Comparison of ENCODE assay signal across 2 cellular contexts in genomic region chrX:36640232-36640631, GRCh38.
TF ChIP-seq lines count a peak whose summit lies in the region.

No MANE protein-coding gene starts in this region.

TF ChIP-seq in SK-N-SH, 30 proteins besides CTCF, POLR2A, EP300 and RAD21 (continued from another document):
- TF ChIP-seq ZBTB33 (IDR thresholded peaks at IDR 0.05; ENCODE audit: borderline replicate concordance, low read depth), result no peak
- TF ChIP-seq MAX (IDR thresholded peaks at IDR 0.05; ENCODE audit: low read depth), result no peak
- TF ChIP-seq JUND (IDR thresholded peaks at IDR 0.05), result no peak
- no peak for TF ChIP-seq SMC3 (IDR thresholded peaks at IDR 0.05; ENCODE audit: low read depth, low read length)
- TF ChIP-seq RFX5 (IDR thresholded peaks at IDR 0.05; ENCODE audit: low read length), result no peak
- TF ChIP-seq TCF12 (IDR thresholded peaks at IDR 0.05), result no peak
- TF ChIP-seq RXRA (IDR thresholded peaks at IDR 0.05; ENCODE audit: borderline replicate concordance, low read depth), result no peak
- TF ChIP-seq NFIC (IDR thresholded peaks at IDR 0.05; ENCODE audit: borderline replicate concordance), result no peak
- no peak for TF ChIP-seq USF1 (IDR thresholded peaks at IDR 0.05; ENCODE audit: borderline replicate concordance, low read depth)
- no peak for TF ChIP-seq SIN3A (IDR thresholded peaks at IDR 0.05; ENCODE audit: borderline replicate concordance, low read depth, low read length)
- TF ChIP-seq YY1 (IDR thresholded peaks at IDR 0.05; ENCODE audit: low read depth), result no peak
- no peak for TF ChIP-seq MXI1 (IDR thresholded peaks at IDR 0.05; ENCODE audit: low read depth, low read length)
- no peak for TF ChIP-seq NRF1 (IDR thresholded peaks at IDR 0.05; ENCODE audit: low read depth, low read length)
- TF ChIP-seq FOXJ3 (CRISPR knock-in tag; IDR thresholded peaks at IDR 0.05), result no peak
- no peak for TF ChIP-seq POLR2AphosphoS5 (IDR thresholded peaks at IDR 0.05; ENCODE audit: low read depth, low read length)
TF ChIP-seq in SK-N-SH: peak in this region for 0.

TF ChIP-seq in SK-N-SH treated with all-trans-retinoic acid at 6 μM for 48 hours, 23 proteins besides CTCF, POLR2A, EP300 and RAD21 (continued from another document):
- TF ChIP-seq BACH2 (CRISPR knock-in tag; IDR thresholded peaks at IDR 0.05; ENCODE audit: borderline replicate concordance) (no peak), CSRNP3 (CRISPR knock-in tag; IDR thresholded peaks at IDR 0.05) (no peak), RARB (CRISPR knock-in tag; IDR thresholded peaks at IDR 0.05) (no peak), ZNF565 (CRISPR knock-in tag; conservative IDR thresholded peaks at IDR 0.05; ENCODE audit: low read depth) (no peak)
